In genomic region chr22:38026130-38027111, GRCh38 we compare ENCODE assay signal across 1 cellular context.
TF ChIP-seq lines count a peak whose summit lies in the region.

No MANE protein-coding gene starts in this region.

TF ChIP-seq in GM12878, 131 proteins besides CTCF, POLR2A, EP300 and RAD21:
- TF ChIP-seq REST (IDR thresholded peaks at IDR 0.05; ENCODE audit: low read depth, low read length) (no peak), MEF2B (IDR thresholded peaks at IDR 0.05; ENCODE audit: partially characterized antibody, poor library complexity, severe bottlenecking) (peak; percentile 25)
